In the genomic region with DNA sequence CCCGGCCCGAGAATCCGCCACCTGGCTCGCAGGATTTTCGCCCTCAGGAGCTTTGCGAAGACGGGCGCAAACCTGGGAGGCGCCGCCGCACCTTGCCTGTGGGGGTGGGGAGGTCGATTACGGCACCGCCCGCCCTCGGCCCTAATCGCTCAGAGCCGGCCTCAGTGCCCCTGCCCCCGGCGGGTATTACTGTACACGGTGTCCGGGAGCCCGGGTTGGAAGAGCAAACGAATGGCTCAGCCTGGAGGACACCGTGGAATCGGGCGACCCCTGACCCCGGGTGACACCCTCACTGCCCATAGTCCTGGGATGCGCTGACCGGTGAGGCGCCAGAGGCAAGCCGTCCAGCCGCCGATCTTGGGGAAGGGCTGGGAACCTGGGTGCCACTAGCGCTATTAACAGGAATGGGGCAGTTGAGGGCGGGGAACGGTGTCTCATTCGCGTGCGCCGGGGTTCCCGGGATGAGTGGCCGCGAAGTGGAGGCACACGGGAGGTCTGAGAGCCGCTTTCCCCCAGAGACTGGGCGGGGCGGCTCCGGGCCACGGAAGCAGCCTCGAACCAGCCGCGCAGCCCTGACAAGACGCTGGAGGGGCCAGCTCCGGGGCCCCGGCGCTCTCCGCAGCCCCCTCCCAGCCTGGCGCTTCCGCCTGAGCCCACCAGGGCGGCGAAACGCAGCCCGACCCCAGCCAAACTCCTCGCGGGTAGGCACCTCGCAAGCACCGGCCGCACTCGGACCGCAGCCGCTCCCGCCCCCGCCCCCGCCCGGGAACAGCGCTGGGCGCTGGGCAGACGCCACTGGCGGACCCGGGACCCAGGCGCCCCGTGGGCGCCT, we compare ENCODE assay signal across 8 cellular contexts.
DNase-seq lines count a peak whose midpoint lies in the region; TF ChIP-seq lines count a peak whose summit lies in the region.

No MANE protein-coding gene starts in this region.

- peak; percentile 64 for DNase-seq in NCI-H2227 (lab: John Stamatoyannopoulos, UW; ENCODE audit: unreplicated experiment)
- no peak for DNase-seq in NCI-H2227 treated with DMSO at 0.1 percent for 48 hours (lab: John Stamatoyannopoulos, UW)
- DNase-seq in NB4 (ENCODE audit: low read depth) = no peak
- DNase-seq in dorsolateral prefrontal cortex = no peak
- peak; percentile 78 for DNase-seq in posterior vena cava (ENCODE audit: low spot score)
- no peak for DNase-seq in caudate nucleus (lab: John Stamatoyannopoulos, UW)
- DNase-seq in mesenteric fat pad (ENCODE audit: low spot score) = no peak
- no peak for DNase-seq in DMS153 treated with DMSO at 0.1 percent for 48 hours (lab: John Stamatoyannopoulos, UW; ENCODE audit: unreplicated experiment)

- no peak overlapping the region for H3K27ac ChIP-seq in dorsolateral prefrontal cortex
- H3K27ac ChIP-seq in caudate nucleus (ENCODE audit: low read depth, low read length) = no peak overlapping the region

- no peak for TF ChIP-seq POLR2A in NB4 (IDR thresholded peaks at IDR 0.05; ENCODE audit: extremely low read depth, insufficient read length)

- H3K27me3 ChIP-seq in dorsolateral prefrontal cortex = peaks cover 10 to 79% (median 69%) of the 10 kb centered on the region in 45 donors

- intact Hi-C loops in dorsolateral prefrontal cortex (cut with DNase I) = no loop called here
- intact Hi-C loops in posterior vena cava (cut with DNase I) = no loop called here

- H3K4me3 ChIP-seq in NB4 (ENCODE audit: low read depth, low read length) (peak overlapping the region; percentile 46), dorsolateral prefrontal cortex (peak overlapping the region in 47 of 59 donors; percentile 7 to 60 (median 36))

- TF ChIP-seq CTCF in NB4 (IDR thresholded peaks at IDR 0.05; ENCODE audit: low read depth, low read length) (peak; percentile 22), dorsolateral prefrontal cortex (IDR thresholded peaks at IDR 0.05 in 54 of 56, conservative IDR thresholded peaks at IDR 0.05 in 2 of 56; ENCODE audit: low read depth in 1 of 56, partially characterized antibody in 56 of 56) (no peak)

Comparison
In these comparisons a context has a peak if more than half of its experiments do, and no peak if none do; other contexts are left out.
1. DNase-seq: peak in NCI-H2227 (single experiment) and posterior vena cava (single experiment); none in NCI-H2227 treated with DMSO at 0.1 percent for 48 hours (single experiment), NB4 (single experiment), dorsolateral prefrontal cortex (0 of 10), caudate nucleus (0 of 61), mesenteric fat pad (single experiment) and DMS153 treated with DMSO at 0.1 percent for 48 hours (single experiment).